Comparison of ENCODE assay signal across 23 cellular contexts in genomic region chr6:27136077-27136644, GRCh38.
DNase-seq lines count a peak whose midpoint lies in the region; ATAC-seq, FAIRE-seq and TF ChIP-seq lines count a peak whose summit lies in the region.
"Had no signal": no experiment of that assay in that cellular context is flagged by ENCODE, and none has a peak within 500 bp of the region (broad histone marks: within the 10 kb centered on the region; RNA-seq: fewer than 3 reads in every experiment).

No MANE protein-coding gene starts in this region.

- peaks cover 44% of the 10 kb centered on the region for H3K36me3 ChIP-seq in K562 (ENCODE audit: control insufficient read depth, insufficient read depth, low read length)
- H3K36me3 ChIP-seq: prostate gland, thoracic aorta had no signal

- no peak for DNase-seq in activated T-cell treated with anti-CD3 and anti-CD28 coated beads, Interleukin-2, amount 50 U/mL, for 24 hours
- DNase-seq in activated T-cell treated with anti-CD3 and anti-CD28 coated beads, Interleukin-2, amount 50 U/mL, for 4 hours: no peak
- no peak for DNase-seq in HL-60 (ENCODE audit: low read depth in 1 of 2, low spot score in 1 of 2)
- peak in 1 of 4 experiments; percentile 84 for DNase-seq in K562 (ENCODE audit: extremely low read depth in 1 of 4, low spot score in 3 of 4)
- DNase-seq in stimulated activated naive B cell treated with anti-CD40 and anti-IgM and Interleukin-4, amounts not matched to agents 10 μg/mL and 1 μg/mL and 100 μg/mL, for 72 hours: no peak
- DNase-seq in anterior cingulate cortex (lab: John Stamatoyannopoulos, UW): no peak
- DNase-seq: COR-L47, cortex of kidney, DMS79 treated with DMSO at 0.1 percent for 48 hours, HCEC 1CT, left colon, NCI-H1105, NCI-H2081 treated with DMSO at 0.1 percent for 48 hours, NCI-H510A treated with DMSO at 0.1 percent for 48 hours, SHP77, T-cell had no signal

- WGBS in K562 (ENCODE audit: insufficient coverage, low coverage, missing lambda C conversion rate): 15% methylated on average over 6 of the region's 6 CpGs

- FAIRE-seq in K562 (lab: Jason Lieb, UNC): peak; percentile 69
- FAIRE-seq: bronchial epithelial cell, endometrium had no signal

- H3K9me3 ChIP-seq in K562 (replicated peaks; ENCODE audit: control insufficient read depth, insufficient read depth, low read depth, low read length): no peaks in the 10 kb centered on the region
- H3K9me3 ChIP-seq: prostate gland, thoracic aorta had no signal

- peaks cover 13 to 17% of the 10 kb centered on the region in 2 experiments for H3K4me1 ChIP-seq in K562 (replicated peaks in 1 of 2; ENCODE audit: control insufficient read depth in 2 of 2, insufficient read depth in 2 of 2, low read length in 2 of 2)
- H3K4me1 ChIP-seq: prostate gland had no signal

- no peak for TF ChIP-seq EP300 in K562 (IDR thresholded peaks at IDR 0.05; ENCODE audit: low read length)

- H3K36me3 Mint-ChIP-seq in activated T-cell treated with anti-CD3 and anti-CD28 coated beads, Interleukin-2, amount 50 U/mL, for 24 hours (ENCODE audit: low read depth): peaks cover 21% of the 10 kb centered on the region
- peaks cover 3% of the 10 kb centered on the region for H3K36me3 Mint-ChIP-seq in activated T-cell treated with anti-CD3 and anti-CD28 coated beads, Interleukin-2, amount 50 U/mL, for 4 hours (ENCODE audit: insufficient read depth)
- H3K36me3 Mint-ChIP-seq in stimulated activated naive B cell treated with anti-CD40 and anti-IgM and Interleukin-4, amounts not matched to agents 10 μg/mL and 1 μg/mL and 100 μg/mL, for 72 hours: peaks cover 22 to 25% of the 10 kb centered on the region in 2 donors
- H3K36me3 Mint-ChIP-seq: T-cell had no signal

- ATAC-seq in activated T-cell treated with anti-CD3 and anti-CD28 coated beads, Interleukin-2, amount 50 U/mL, for 4 hours: no peak
- ATAC-seq in K562 (no peak), GM18502 (IDR thresholded peaks at IDR 0.05; ENCODE audit: poor library complexity, unreplicated experiment) (no peak)
- ATAC-seq in stimulated activated naive B cell treated with anti-CD40 and anti-IgM and Interleukin-4, amounts not matched to agents 10 μg/mL and 1 μg/mL and 100 μg/mL, for 72 hours (replicated peaks): no peak
- ATAC-seq: left colon; stimulated activated effector memory CD8-positive, alpha-beta T cell treated with anti-CD3 and anti-CD28 coated beads, Interleukin-12 subunit alpha, Interleukin-12 subunit beta, amount 100 ng/mL, for 72 hours; T-cell had no signal

- no peaks in the 10 kb centered on the region for H3K9me3 Mint-ChIP-seq in activated T-cell treated with anti-CD3 and anti-CD28 coated beads, Interleukin-2, amount 50 U/mL, for 24 hours
- no peaks in the 10 kb centered on the region for H3K9me3 Mint-ChIP-seq in activated T-cell treated with anti-CD3 and anti-CD28 coated beads, Interleukin-2, amount 50 U/mL, for 4 hours
- H3K9me3 Mint-ChIP-seq in stimulated activated naive B cell treated with anti-CD40 and anti-IgM and Interleukin-4, amounts not matched to agents 10 μg/mL and 1 μg/mL and 100 μg/mL, for 72 hours: no peaks in the 10 kb centered on the region
- H3K9me3 Mint-ChIP-seq: activated T-helper 1 cell treated with anti-CD3 and anti-CD28 coated beads, Interleukin-12 subunit alpha, Interleukin-12 subunit beta, Interleukin-2, Interleukin-4 antibody, amounts not matched to agents 30 ng/mL and 10 ng/mL and 1 ng/mL, durations not matched to agents 14 hours and 24 hours and 36 hours; stimulated activated effector memory CD8-positive, alpha-beta T cell treated with anti-CD3 and anti-CD28 coated beads, Interleukin-12 subunit alpha, Interleukin-12 subunit beta, amount 100 ng/mL, for 72 hours; T-cell had no signal

- TF ChIP-seq CTCF in HL-60 (IDR thresholded peaks at IDR 0.05; ENCODE audit: insufficient read depth, low read length) (no peak), K562 (IDR thresholded peaks at IDR 0.05 in 2 of 3, conservative IDR thresholded peaks at IDR 0.05 in 1 of 3; ENCODE audit: insufficient read depth in 2 of 3, low read depth in 1 of 3, low read length in 3 of 3) (no peak; a peak in 1 of 6 replicates)

- H3K4me3 ChIP-seq in HL-60 (replicated peaks; ENCODE audit: insufficient read depth, low read length) (no peak overlapping the region), K562 (peak overlapping the region; percentile 53)
- H3K4me3 ChIP-seq: prostate gland, thoracic aorta had no signal

- peak overlapping the region; percentile 44 for H3K27ac Mint-ChIP-seq in activated T-cell treated with anti-CD3 and anti-CD28 coated beads, Interleukin-2, amount 50 U/mL, for 24 hours
- peak overlapping the region; percentile 14 for H3K27ac Mint-ChIP-seq in stimulated activated naive B cell treated with anti-CD40 and anti-IgM and Interleukin-4, amounts not matched to agents 10 μg/mL and 1 μg/mL and 100 μg/mL, for 72 hours
- H3K27ac Mint-ChIP-seq: activated T-helper 1 cell treated with anti-CD3 and anti-CD28 coated beads, Interleukin-12 subunit alpha, Interleukin-12 subunit beta, Interleukin-2, Interleukin-4 antibody, amounts not matched to agents 30 ng/mL and 10 ng/mL and 1 ng/mL, durations not matched to agents 14 hours and 24 hours and 36 hours; stimulated activated effector memory CD8-positive, alpha-beta T cell treated with anti-CD3 and anti-CD28 coated beads, Interleukin-12 subunit alpha, Interleukin-12 subunit beta, amount 100 ng/mL, for 72 hours; T-cell had no signal

- intact Hi-C loops in K562 (cut with micrococcal nuclease): loop anchor here (10.0 kb wide), 1 partner anchor 801 kb away; no protein-coding TSS in a partner anchor

- CTCF ChIA-PET in K562 (lab: Yijun Ruan, JAX; ENCODE audit: low intra/inter-chr PET ratio): no interaction called here

- H3K4me3 Mint-ChIP-seq in activated T-cell treated with anti-CD3 and anti-CD28 coated beads, Interleukin-2, amount 50 U/mL, for 24 hours: no peak overlapping the region
- H3K4me3 Mint-ChIP-seq in activated T-cell treated with anti-CD3 and anti-CD28 coated beads, Interleukin-2, amount 50 U/mL, for 4 hours: no peak overlapping the region
- no peak overlapping the region for H3K4me3 Mint-ChIP-seq in stimulated activated naive B cell treated with anti-CD40 and anti-IgM and Interleukin-4, amounts not matched to agents 10 μg/mL and 1 μg/mL and 100 μg/mL, for 72 hours
- H3K4me3 Mint-ChIP-seq: activated T-helper 1 cell treated with anti-CD3 and anti-CD28 coated beads, Interleukin-12 subunit alpha, Interleukin-12 subunit beta, Interleukin-2, Interleukin-4 antibody, amounts not matched to agents 30 ng/mL and 10 ng/mL and 1 ng/mL, durations not matched to agents 14 hours and 24 hours and 36 hours; stimulated activated effector memory CD8-positive, alpha-beta T cell treated with anti-CD3 and anti-CD28 coated beads, Interleukin-12 subunit alpha, Interleukin-12 subunit beta, amount 100 ng/mL, for 72 hours; T-cell had no signal

- H2AFZ ChIP-seq in K562 (ENCODE audit: low read depth, low read length): no peak overlapping the region

- peaks cover 6% of the 10 kb centered on the region; the same call in 1 of the 2 replicates for H4K20me1 ChIP-seq in K562 (replicated peaks; ENCODE audit: control insufficient read depth, insufficient read depth, low read length)

- peaks cover 54% of the 10 kb centered on the region for H3K4me1 Mint-ChIP-seq in activated T-cell treated with anti-CD3 and anti-CD28 coated beads, Interleukin-2, amount 50 U/mL, for 24 hours (ENCODE audit: low read depth)
- H3K4me1 Mint-ChIP-seq in activated T-cell treated with anti-CD3 and anti-CD28 coated beads, Interleukin-2, amount 50 U/mL, for 4 hours (ENCODE audit: low read depth): peaks cover 31% of the 10 kb centered on the region
- peaks cover 21 to 22% of the 10 kb centered on the region in 2 donors for H3K4me1 Mint-ChIP-seq in stimulated activated naive B cell treated with anti-CD40 and anti-IgM and Interleukin-4, amounts not matched to agents 10 μg/mL and 1 μg/mL and 100 μg/mL, for 72 hours

- peak; percentile 47 for TF ChIP-seq POLR2A in K562 (conservative IDR thresholded peaks at IDR 0.05)

- peak in 1 of 2 experiments; percentile 27; a peak in 1 of 4 replicates for TF ChIP-seq RAD21 in K562 (CRISPR knock-in tag; conservative IDR thresholded peaks at IDR 0.05 in 1 of 2, IDR thresholded peaks at IDR 0.05 in 1 of 2)

- peaks cover 96% of the 10 kb centered on the region for H3K79me2 ChIP-seq in K562 (ENCODE audit: control insufficient read depth, insufficient read depth, low read length)

- POLR2A ChIA-PET in K562 (lab: Yijun Ruan, JAX): interaction anchor here (0.8 to 4.3 kb wide), 3 partner anchors 12 to 21 kb away, joined by 3 to 66 read pairs (median 19); a partner anchor contains a TSS

- no peaks in the 10 kb centered on the region for H3K27me3 ChIP-seq in HL-60 (ENCODE audit: insufficient read depth, poor library complexity, severe bottlenecking)
- no peaks in the 10 kb centered on the region for H3K27me3 ChIP-seq in K562 (ENCODE audit: control insufficient read depth in 2 of 2, insufficient read depth in 2 of 2, low read length in 2 of 2)

- peak overlapping the region; percentile 92 for H3K4me2 ChIP-seq in K562 (ENCODE audit: insufficient read depth, low read length)

- in situ Hi-C loops in K562 (cut with MboI): no loop called here

- no peaks in the 10 kb centered on the region for H3K9me1 ChIP-seq in K562 (ENCODE audit: control insufficient read depth, insufficient read depth, low read length)

- H3K9ac ChIP-seq in K562 (ENCODE audit: insufficient read depth in 1 of 2, low read depth in 2 of 2, low read length in 2 of 2): peak overlapping the region in 1 of 2 experiments; percentile 88; a peak in 2 of 4 replicates

- BruUV-seq in K562 (replicated peaks; lab: Mats Ljungman, UMichigan): no TSS peak

- no peaks in the 10 kb centered on the region for H3K27me3 Mint-ChIP-seq in activated T-cell treated with anti-CD3 and anti-CD28 coated beads, Interleukin-2, amount 50 U/mL, for 24 hours
- H3K27me3 Mint-ChIP-seq in activated T-cell treated with anti-CD3 and anti-CD28 coated beads, Interleukin-2, amount 50 U/mL, for 4 hours (ENCODE audit: low read depth): no peaks in the 10 kb centered on the region
- no peaks in the 10 kb centered on the region for H3K27me3 Mint-ChIP-seq in stimulated activated naive B cell treated with anti-CD40 and anti-IgM and Interleukin-4, amounts not matched to agents 10 μg/mL and 1 μg/mL and 100 μg/mL, for 72 hours
- H3K27me3 Mint-ChIP-seq: T-cell had no signal

- H3K27ac ChIP-seq in HL-60 (replicated peaks) (peak overlapping the region; percentile 92; the same call in 1 of the 2 replicates), K562 (ENCODE audit: extremely low read depth, low read depth, low read length) (peak overlapping the region; percentile 88)
- H3K27ac ChIP-seq: prostate gland, thoracic aorta had no signal

TF ChIP-seq in K562, 482 proteins besides CTCF, POLR2A, EP300 and RAD21 (continues in another document):
- no peak for TF ChIP-seq XRCC5 (IDR thresholded peaks at IDR 0.05; ENCODE audit: low read depth, low read length)
- TF ChIP-seq RHOXF2B (CRISPR knock-in tag; conservative IDR thresholded peaks at IDR 0.05): peak; percentile 95
- TF ChIP-seq FOS (IDR thresholded peaks at IDR 0.05; ENCODE audit: extremely low read depth, insufficient read length): no peak
